10 cellular contexts compared by ENCODE assay signal in genomic region chr19:10625762-10626138, GRCh38. TPM values are rescaled to one million over a fixed set of nuclear protein-coding genes. Genes with fewer than 3 reads are reported as not detected.
DNase-seq lines count a peak whose midpoint lies in the region; ATAC-seq, FAIRE-seq and TF ChIP-seq lines count a peak whose summit lies in the region.
"Had no signal": no experiment of that assay in that cellular context is flagged by ENCODE, and none has a peak within 500 bp of the region (broad histone marks: within the 10 kb centered on the region; RNA-seq: fewer than 3 reads in every experiment).

No MANE protein-coding gene starts in this region.

- no peaks in the 10 kb centered on the region for H4K20me1 ChIP-seq in endothelial cell of umbilical vein (replicated peaks; ENCODE audit: control insufficient read depth, extremely low read depth, insufficient read depth, low read length)

- no peak for DNase-seq in T-helper 2 cell treated with Interferon-gamma antibody and Interleukin-4, amounts not matched to agents 5 μg/mL and 100 μg/mL, for 36 hours (ENCODE audit: low spot score)
- DNase-seq in T-helper 2 cell, result no peak
- DNase-seq in endothelial cell of umbilical vein (ENCODE audit: low read depth, low spot score), result no peak
- DNase-seq in mucosa of descending colon, result peak in 2 of 3 donors; percentile 23 to 51
- no peak for DNase-seq in tibial nerve (ENCODE audit: low spot score in 2 of 2)
- DNase-seq in activated T-cell treated with anti-CD3 and anti-CD28 coated beads, Interleukin-2, amount 50 U/mL, for 72 hours, result no peak

- no peaks in the 10 kb centered on the region for H3K27me3 Mint-ChIP-seq in T-helper 2 cell treated with Interferon-gamma antibody and Interleukin-4, amounts not matched to agents 5 μg/mL and 100 μg/mL, for 36 hours (ENCODE audit: low read depth)
- H3K27me3 Mint-ChIP-seq in activated T-cell treated with anti-CD3 and anti-CD28 coated beads, Interleukin-2, amount 50 U/mL, for 72 hours (ENCODE audit: low read depth), result no peaks in the 10 kb centered on the region

- CTCF ChIA-PET in endothelial cell of umbilical vein (lab: Charles Lee), result interaction anchor here (0.9 to 3.6 kb wide), 4 partner anchors 19 to 45 kb away, joined by 3 to 25 read pairs (median 14); no protein-coding TSS in a partner anchor

- H3K27ac Mint-ChIP-seq in T-helper 2 cell treated with Interferon-gamma antibody and Interleukin-4, amounts not matched to agents 5 μg/mL and 100 μg/mL, for 36 hours, result peak overlapping the region; percentile 26
- no peak overlapping the region for H3K27ac Mint-ChIP-seq in activated T-cell treated with anti-CD3 and anti-CD28 coated beads, Interleukin-2, amount 50 U/mL, for 72 hours

- peak overlapping the region; percentile 75 for H2AFZ ChIP-seq in endothelial cell of umbilical vein (ENCODE audit: low read depth, low read length)

- no peak for TF ChIP-seq EP300 in tibial nerve (IDR thresholded peaks at IDR 0.05)

- TF ChIP-seq CTCF in endothelial cell of umbilical vein (IDR thresholded peaks at IDR 0.05; ENCODE audit: extremely low read depth in 1 of 2, insufficient read depth in 1 of 2, low read depth in 1 of 2, low read length in 2 of 2) (no peak), mucosa of descending colon (IDR thresholded peaks at IDR 0.05) (no peak), tibial nerve (IDR thresholded peaks at IDR 0.05) (no peak)

- peaks cover 19% of the 10 kb centered on the region for H3K4me1 Mint-ChIP-seq in T-helper 2 cell treated with Interferon-gamma antibody and Interleukin-4, amounts not matched to agents 5 μg/mL and 100 μg/mL, for 36 hours (ENCODE audit: low read depth)
- peaks cover 41% of the 10 kb centered on the region for H3K4me1 Mint-ChIP-seq in activated T-cell treated with anti-CD3 and anti-CD28 coated beads, Interleukin-2, amount 50 U/mL, for 72 hours (ENCODE audit: low read depth)

- no peaks in the 10 kb centered on the region for H3K9me1 ChIP-seq in endothelial cell of umbilical vein (replicated peaks; ENCODE audit: control insufficient read depth, extremely low read depth, insufficient read depth, low read length)

- H3K4me3 ChIP-seq in endothelial cell of umbilical vein (replicated peaks in 1 of 3; ENCODE audit: insufficient read depth in 1 of 3, low read depth in 1 of 3, low read length in 3 of 3) (peak overlapping the region; percentile 6 to 37 (median 33)), mucosa of descending colon (peak overlapping the region; percentile 77), tibial nerve (peak overlapping the region; percentile 36 to 63 (median 58))
- H3K4me3 ChIP-seq: BLaER1 had no signal

- H3K9me3 ChIP-seq in endothelial cell of umbilical vein (replicated peaks; ENCODE audit: control insufficient read depth, insufficient read depth, low read length), result no peaks in the 10 kb centered on the region
- no peaks in the 10 kb centered on the region for H3K9me3 ChIP-seq in mucosa of descending colon
- no peaks in the 10 kb centered on the region for H3K9me3 ChIP-seq in tibial nerve
- H3K9me3 ChIP-seq: BLaER1 had no signal

- no peak overlapping the region for H3K4me3 Mint-ChIP-seq in T-helper 2 cell treated with Interferon-gamma antibody and Interleukin-4, amounts not matched to agents 5 μg/mL and 100 μg/mL, for 36 hours
- H3K4me3 Mint-ChIP-seq in activated T-cell treated with anti-CD3 and anti-CD28 coated beads, Interleukin-2, amount 50 U/mL, for 72 hours, result no peak overlapping the region

- H3K9ac ChIP-seq in endothelial cell of umbilical vein (replicated peaks; ENCODE audit: extremely low read depth, insufficient read depth, low read length), result peak overlapping the region; percentile 25
- H3K9ac ChIP-seq: BLaER1 had no signal

- POLR2A ChIA-PET in endothelial cell of umbilical vein (lab: Charles Lee), result no interaction called here

- dilution Hi-C loops in endothelial cell of umbilical vein (cut with MboI; ENCODE audit: extremely low pct_ligation_motif_present, low sequenced_read_pairs), result no loop called here

- peak overlapping the region; percentile 88 for H3K4me2 ChIP-seq in endothelial cell of umbilical vein (ENCODE audit: insufficient read depth, low read length)
- H3K4me2 ChIP-seq: BLaER1 had no signal

- ATAC-seq in mucosa of descending colon, result peak; percentile 40
- no peak for ATAC-seq in activated T-cell treated with anti-CD3 and anti-CD28 coated beads, Interleukin-2, amount 50 U/mL, for 72 hours (replicated peaks in 1 of 2)
- no peak for ATAC-seq in HG03159 (IDR thresholded peaks at IDR 0.05; ENCODE audit: unreplicated experiment)
- no peak for ATAC-seq in GM18870 (IDR thresholded peaks at IDR 0.05; ENCODE audit: unreplicated experiment)

- WGBS in tibial nerve, 2 donors, result 15 to 22% methylated on average over 10 of the region's 10 CpGs

- intact Hi-C loops in endothelial cell of umbilical vein (cut with micrococcal nuclease) (loop anchor here (2.0 to 5.0 kb wide), 2 partner anchors 23 to 43 kb away; no protein-coding TSS in a partner anchor), mucosa of descending colon (cut with DNase I, micrococcal nuclease) (no loop called here)

- H3K4me1 ChIP-seq in endothelial cell of umbilical vein (ENCODE audit: control insufficient read depth, extremely low read depth, insufficient read depth, low read length) (peaks cover 10% of the 10 kb centered on the region), mucosa of descending colon (ENCODE audit: low read depth) (peaks cover 22% of the 10 kb centered on the region), tibial nerve (peaks cover 0 to 62% (median 6%) of the 10 kb centered on the region in 4 donors)

- no peaks in the 10 kb centered on the region for H3K79me2 ChIP-seq in endothelial cell of umbilical vein (ENCODE audit: control insufficient read depth, insufficient read depth, low read length)

- no TSS peak for BruUV-seq in endothelial cell of umbilical vein (replicated peaks; lab: Mats Ljungman, UMichigan)

- no peak overlapping the region for H3K27ac ChIP-seq in endothelial cell of umbilical vein (ENCODE audit: insufficient read depth, low read depth, low read length)
- H3K27ac ChIP-seq in tibial nerve, result peak overlapping the region; percentile 92 to 97 (median 94)
- H3K27ac ChIP-seq: BLaER1 had no signal

- TF ChIP-seq POLR2A in endothelial cell of umbilical vein (IDR thresholded peaks at IDR 0.05; ENCODE audit: low read depth, low read length), result no peak
- no peak for TF ChIP-seq POLR2A in tibial nerve (IDR thresholded peaks at IDR 0.05)

- H3K27me3 ChIP-seq in endothelial cell of umbilical vein (ENCODE audit: control insufficient read depth in 2 of 2, insufficient read depth in 2 of 2, low read length in 2 of 2) (no peaks in the 10 kb centered on the region), tibial nerve (no peaks in the 10 kb centered on the region)
- H3K27me3 ChIP-seq: BLaER1 had no signal

- H3K36me3 ChIP-seq in endothelial cell of umbilical vein (ENCODE audit: control insufficient read depth in 2 of 2, extremely low read depth in 1 of 2, insufficient read depth in 2 of 2, low read length in 2 of 2), result peaks cover 0 to 9% of the 10 kb centered on the region in 2 experiments
- no peaks in the 10 kb centered on the region for H3K36me3 ChIP-seq in mucosa of descending colon (ENCODE audit: low read depth)
- peaks cover 4 to 45% (median 7%) of the 10 kb centered on the region in 3 donors for H3K36me3 ChIP-seq in tibial nerve

- H3K9me3 Mint-ChIP-seq in T-helper 2 cell treated with Interferon-gamma antibody and Interleukin-4, amounts not matched to agents 5 μg/mL and 100 μg/mL, for 36 hours, result no peaks in the 10 kb centered on the region
- H3K9me3 Mint-ChIP-seq in activated T-cell treated with anti-CD3 and anti-CD28 coated beads, Interleukin-2, amount 50 U/mL, for 72 hours, result no peaks in the 10 kb centered on the region

- no peak for FAIRE-seq in endothelial cell of umbilical vein (lab: Jason Lieb, UNC)
- FAIRE-seq: TTC549 had no signal

- H3K36me3 Mint-ChIP-seq in T-helper 2 cell treated with Interferon-gamma antibody and Interleukin-4, amounts not matched to agents 5 μg/mL and 100 μg/mL, for 36 hours (ENCODE audit: low read depth), result peaks cover 33% of the 10 kb centered on the region
- H3K36me3 Mint-ChIP-seq in activated T-cell treated with anti-CD3 and anti-CD28 coated beads, Interleukin-2, amount 50 U/mL, for 72 hours (ENCODE audit: insufficient read depth in 2 of 2), result peaks cover 7 to 17% of the 10 kb centered on the region in 2 donors

RNA-seq across cellular contexts. Expression of gene SLC44A2, which starts 0.4 kb away (rescaled TPM):
- total RNA-seq in endothelial cell of umbilical vein (130 and 136 TPM in 2 replicates), mucosa of descending colon (100 to 1,000 TPM in 2 of 3 donors, 10 to 100 TPM in 1; 90.0 to 179 (median 116) TPM), tibial nerve (100 to 1,000 TPM; 104 to 193 (median 132) TPM)
- 94.2 and 97.7 TPM in 2 replicates for polyA plus RNA-seq in endothelial cell of umbilical vein
- polyA plus RNA-seq in endothelial cell of umbilical vein (2011; cell fraction: cytosol; rRNA removed), result 73.7 and 79.5 TPM in 2 replicates
- 131 and 148 TPM in 2 replicates for polyA plus RNA-seq in endothelial cell of umbilical vein (2011; cell fraction: nucleus; rRNA removed)
- polyA plus RNA-seq in endothelial cell of umbilical vein (2012), result 104 and 142 TPM in 2 replicates
- polyA minus RNA-seq in endothelial cell of umbilical vein, result 137 and 159 TPM in 2 replicates
- polyA minus RNA-seq in endothelial cell of umbilical vein (2011; cell fraction: cytosol; rRNA and poly(A)+ RNA removed), result 66.6 TPM
- polyA minus RNA-seq in endothelial cell of umbilical vein (2011; cell fraction: nucleus; rRNA and poly(A)+ RNA removed), result 37.4 and 48.8 TPM in 2 replicates
- total RNA-seq in activated T-cell treated with anti-CD3 and anti-CD28 coated beads, Interleukin-2, amount 50 U/mL, for 72 hours, result 100 to 1,000 TPM; 131 to 148 TPM

RNA-seq across cellular contexts. Expression of gene ILF3, which starts 28.4 kb away (rescaled TPM):
- total RNA-seq in endothelial cell of umbilical vein, result 425 and 459 TPM in 2 replicates
- 186 and 187 TPM in 2 replicates for polyA plus RNA-seq in endothelial cell of umbilical vein
- 184 and 201 TPM in 2 replicates for polyA plus RNA-seq in endothelial cell of umbilical vein (2011; cell fraction: cytosol; rRNA removed)
- 1,067 and 1,150 TPM in 2 replicates for polyA plus RNA-seq in endothelial cell of umbilical vein (2011; cell fraction: nucleus; rRNA removed)
- polyA plus RNA-seq in endothelial cell of umbilical vein (2012), result 204 and 280 TPM in 2 replicates
- polyA minus RNA-seq in endothelial cell of umbilical vein, result 170 and 173 TPM in 2 replicates
- polyA minus RNA-seq in endothelial cell of umbilical vein (2011; cell fraction: cytosol; rRNA and poly(A)+ RNA removed), result 90.8 TPM
- polyA minus RNA-seq in endothelial cell of umbilical vein (2011; cell fraction: nucleus; rRNA and poly(A)+ RNA removed), result 213 and 219 TPM in 2 replicates
- total RNA-seq in mucosa of descending colon, result 100 to 1,000 TPM; 151 to 213 (median 178) TPM
- 100 to 1,000 TPM; 109 to 166 (median 127) TPM for total RNA-seq in tibial nerve
- 100 to 1,000 TPM; 297 to 311 TPM for total RNA-seq in activated T-cell treated with anti-CD3 and anti-CD28 coated beads, Interleukin-2, amount 50 U/mL, for 72 hours

RNA-seq across cellular contexts. Expression of gene AP1M2, which starts 38.6 kb away (rescaled TPM):
- not detected in 2 replicates for total RNA-seq in endothelial cell of umbilical vein
- 0.19 TPM in 1 of 2 replicates, not detected in the other for polyA plus RNA-seq in endothelial cell of umbilical vein
- polyA plus RNA-seq in endothelial cell of umbilical vein (2011; cell fraction: cytosol; rRNA removed), result not detected in 2 replicates
- not detected in 2 replicates for polyA plus RNA-seq in endothelial cell of umbilical vein (2011; cell fraction: nucleus; rRNA removed)
- polyA plus RNA-seq in endothelial cell of umbilical vein (2012), result not detected in 2 replicates
- polyA minus RNA-seq in endothelial cell of umbilical vein, result not detected in 2 replicates
- polyA minus RNA-seq in endothelial cell of umbilical vein (2011; cell fraction: cytosol; rRNA and poly(A)+ RNA removed), result 15.0 TPM
- polyA minus RNA-seq in endothelial cell of umbilical vein (2011; cell fraction: nucleus; rRNA and poly(A)+ RNA removed), result not detected in 2 replicates
- 100 to 1,000 TPM in 2 of 3 donors, 10 to 100 TPM in 1; 42.6 to 140 (median 131) TPM for total RNA-seq in mucosa of descending colon
- total RNA-seq in tibial nerve, result not detected
- total RNA-seq in activated T-cell treated with anti-CD3 and anti-CD28 coated beads, Interleukin-2, amount 50 U/mL, for 72 hours, result not detected

RNA-seq across cellular contexts. Expression of gene CDKN2D, which starts 57.0 kb away (rescaled TPM):
- total RNA-seq in endothelial cell of umbilical vein (5.0 and 5.9 TPM in 2 replicates), mucosa of descending colon (10 to 100 TPM in 2 of 3 donors, 1 to 10 TPM in 1; 6.1 to 12.1 (median 11.9) TPM), tibial nerve (10 to 100 TPM; 14.4 to 20.2 (median 15.9) TPM)
- polyA plus RNA-seq in endothelial cell of umbilical vein, result 9.2 and 9.8 TPM in 2 replicates
- polyA plus RNA-seq in endothelial cell of umbilical vein (2011; cell fraction: cytosol; rRNA removed), result 8.2 and 9.1 TPM in 2 replicates
- 3.4 and 3.6 TPM in 2 replicates for polyA plus RNA-seq in endothelial cell of umbilical vein (2011; cell fraction: nucleus; rRNA removed)
- 4.6 and 4.9 TPM in 2 replicates for polyA plus RNA-seq in endothelial cell of umbilical vein (2012)
- 4.6 and 6.4 TPM in 2 replicates for polyA minus RNA-seq in endothelial cell of umbilical vein
- 5.0 TPM for polyA minus RNA-seq in endothelial cell of umbilical vein (2011; cell fraction: cytosol; rRNA and poly(A)+ RNA removed)
- 0.53 and 0.82 TPM in 2 replicates for polyA minus RNA-seq in endothelial cell of umbilical vein (2011; cell fraction: nucleus; rRNA and poly(A)+ RNA removed)
- 10 to 100 TPM; 69.6 to 72.8 TPM for total RNA-seq in activated T-cell treated with anti-CD3 and anti-CD28 coated beads, Interleukin-2, amount 50 U/mL, for 72 hours

RNA-seq across cellular contexts. Expression of gene KRI1, which starts 59.9 kb away (rescaled TPM):
- 23.1 and 25.7 TPM in 2 replicates for total RNA-seq in endothelial cell of umbilical vein
- 5.9 and 6.7 TPM in 2 replicates for polyA plus RNA-seq in endothelial cell of umbilical vein
- polyA plus RNA-seq in endothelial cell of umbilical vein (2011; cell fraction: cytosol; rRNA removed), result 8.3 and 8.6 TPM in 2 replicates
- 26.1 and 35.5 TPM in 2 replicates for polyA plus RNA-seq in endothelial cell of umbilical vein (2011; cell fraction: nucleus; rRNA removed)
- polyA plus RNA-seq in endothelial cell of umbilical vein (2012), result 17.3 TPM in 2 replicates
- polyA minus RNA-seq in endothelial cell of umbilical vein, result 6.4 and 7.1 TPM in 2 replicates
- polyA minus RNA-seq in endothelial cell of umbilical vein (2011; cell fraction: cytosol; rRNA and poly(A)+ RNA removed), result 45.5 TPM
- polyA minus RNA-seq in endothelial cell of umbilical vein (2011; cell fraction: nucleus; rRNA and poly(A)+ RNA removed), result 8.1 and 9.4 TPM in 2 replicates
- total RNA-seq in mucosa of descending colon, result 10 to 100 TPM; 12.0 to 23.3 (median 17.0) TPM
- total RNA-seq in tibial nerve, result 10 to 100 TPM; 22.9 to 27.9 (median 23.3) TPM
- total RNA-seq in activated T-cell treated with anti-CD3 and anti-CD28 coated beads, Interleukin-2, amount 50 U/mL, for 72 hours, result 10 to 100 TPM; 48.4 to 61.7 TPM

Comparison
In these comparisons a context has a peak if more than half of its experiments do, and no peak if none do; other contexts are left out.
1. DNase-seq: peak in mucosa of descending colon (2 of 3); none in T-helper 2 cell treated with Interferon-gamma antibody and Interleukin-4, amounts not matched to agents 5 μg/mL and 100 μg/mL, for 36 hours (single experiment), T-helper 2 cell (0 of 5), endothelial cell of umbilical vein (single experiment), tibial nerve (0 of 2) and activated T-cell treated with anti-CD3 and anti-CD28 coated beads, Interleukin-2, amount 50 U/mL, for 72 hours (0 of 2).
2. RNA of gene AP1M2, which starts 38.6 kb away (total RNA-seq): 42.6 to 140 TPM in mucosa of descending colon; not detected in endothelial cell of umbilical vein, not detected in activated T-cell treated with anti-CD3 and anti-CD28 coated beads, Interleukin-2, amount 50 U/mL, for 72 hours and not detected in tibial nerve; every median in the first group is over 10 times any median in the second.
3. Peak in every context shown above with its lines, with median percentiles within 50 percentile points of each other: H3K4me3 ChIP-seq.